Comparison of ENCODE assay signal across 11 cellular contexts in the genomic region with DNA sequence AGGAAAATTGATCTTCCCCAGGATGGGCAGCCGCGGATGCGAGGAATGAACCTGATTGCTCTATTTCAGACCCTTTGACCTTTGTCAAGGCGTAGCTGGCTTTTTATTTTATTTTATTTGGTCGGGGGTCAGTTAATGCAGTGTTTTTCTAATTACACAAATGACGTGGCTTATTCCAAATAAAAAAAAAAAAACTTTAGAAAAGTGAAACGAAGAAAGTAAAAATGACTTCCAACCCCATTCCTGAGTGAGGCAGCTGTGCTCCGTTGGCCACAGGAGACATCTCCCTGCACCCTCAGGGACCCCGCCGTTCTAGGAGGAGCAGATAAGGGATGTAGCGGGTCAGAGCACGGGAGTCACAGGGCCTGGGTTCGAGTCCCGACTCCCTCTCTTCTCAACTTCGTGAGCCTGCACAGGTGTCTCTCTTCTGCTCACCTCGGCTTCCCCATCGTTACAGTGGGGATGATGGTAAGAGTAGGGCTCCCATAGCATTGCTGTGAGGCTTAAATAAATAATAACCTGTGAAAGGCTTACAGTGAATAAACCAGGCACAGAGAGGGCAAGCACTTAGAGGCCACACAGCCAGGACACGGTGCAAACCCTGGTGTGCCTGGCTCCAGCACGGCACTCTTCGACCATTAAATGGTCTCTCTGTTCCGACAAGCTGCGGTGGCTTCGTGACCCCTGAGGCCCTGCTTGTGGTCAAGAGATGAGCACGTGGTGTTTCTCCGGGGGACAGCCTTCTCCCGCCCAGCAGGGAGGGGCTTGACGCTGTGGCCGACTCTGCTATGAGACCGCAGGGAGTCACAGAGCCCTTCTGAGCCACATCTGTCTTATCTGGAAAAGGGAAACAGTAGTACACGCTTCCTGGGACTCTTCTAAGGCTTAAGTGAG. TPM values are rescaled to one million over a fixed set of nuclear protein-coding genes. Genes with fewer than 3 reads are reported as not detected.
A peak's percentile ranks its signal among the peaks of the same experiment; 100 is the strongest.
DNase-seq lines count a peak whose midpoint lies in the region; ATAC-seq and TF ChIP-seq lines count a peak whose summit lies in the region.
"Had no signal": no experiment of that assay in that cellular context is flagged by ENCODE, and none has a peak within 500 bp of the region (broad histone marks: within the 10 kb centered on the region; RNA-seq: fewer than 3 reads in every experiment).

No MANE protein-coding gene starts in this region.

- in situ Hi-C loops in Panc1 (cut with HindIII; ENCODE audit: low pct_unique_long_range_greater_than_20kb, low sequenced_read_pairs): no loop called here

- peaks cover 8% of the 10 kb centered on the region for H3K4me1 Mint-ChIP-seq in activated T-cell treated with anti-CD3 and anti-CD28 coated beads, Interleukin-2, amount 50 U/mL, for 24 hours (ENCODE audit: low read depth)

- no peak overlapping the region for H3K4me3 ChIP-seq in left ventricle myocardium inferior
- peak overlapping the region in 1 of 2 experiments; percentile 3; a peak in 3 of 4 replicates for H3K4me3 ChIP-seq in Panc1 (ENCODE audit: low read depth in 2 of 2, low read length in 2 of 2)
- H3K4me3 ChIP-seq in fibroblast of villous mesenchyme (ENCODE audit: low read depth, low read length): peak overlapping the region; percentile 41
- H3K4me3 ChIP-seq in stomach: peak overlapping the region in 3 of 4 donors; percentile 6 to 28 (median 26)
- no peak overlapping the region for H3K4me3 ChIP-seq in thyroid gland (replicated peaks in 1 of 3)
- H3K4me3 ChIP-seq: vagina had no signal

- no peaks in the 10 kb centered on the region for H3K9me3 ChIP-seq in left ventricle myocardium inferior (replicated peaks)
- H3K9me3 ChIP-seq in Panc1 (ENCODE audit: control insufficient read depth, insufficient read depth, low read depth, low read length): no peaks in the 10 kb centered on the region
- no peaks in the 10 kb centered on the region for H3K9me3 ChIP-seq in stomach
- H3K9me3 ChIP-seq in thyroid gland: no peaks in the 10 kb centered on the region
- H3K9me3 ChIP-seq: vagina had no signal

- no peak overlapping the region for H3K27ac ChIP-seq in left ventricle myocardium inferior (replicated peaks)
- no peak overlapping the region for H3K27ac ChIP-seq in Panc1 (ENCODE audit: low read length)
- H3K27ac ChIP-seq in stomach: peak overlapping the region in 2 of 5 donors; percentile 98 to 99
- no peak overlapping the region for H3K27ac ChIP-seq in thyroid gland
- H3K27ac ChIP-seq: HL-60, vagina had no signal

- H3K27me3 ChIP-seq in left ventricle myocardium inferior (ENCODE audit: low read depth): peaks cover 95% of the 10 kb centered on the region
- H3K27me3 ChIP-seq in Panc1 (ENCODE audit: control insufficient read depth, insufficient read depth, low read length): no peaks in the 10 kb centered on the region; the same call in 1 of the 2 replicates
- peaks cover 0 to 66% (median 52%) of the 10 kb centered on the region in 3 donors for H3K27me3 ChIP-seq in stomach
- H3K27me3 ChIP-seq in thyroid gland: peaks cover 9% of the 10 kb centered on the region
- H3K27me3 ChIP-seq: vagina had no signal

- CTCF ChIA-PET in Panc1 (lab: Charles Lee): interaction anchor here (0.6 to 0.7 kb wide), 2 partner anchors 95 to 1564 kb away, joined by 3 to 7 read pairs; no protein-coding TSS in a partner anchor

- H3K4me1 ChIP-seq in left ventricle myocardium inferior (peaks cover 20% of the 10 kb centered on the region), Panc1 (ENCODE audit: control insufficient read depth, insufficient read depth, low read length) (no peaks in the 10 kb centered on the region), stomach (peaks cover 9 to 37% (median 28%) of the 10 kb centered on the region in 4 donors), thyroid gland (peaks cover 0 to 6% of the 10 kb centered on the region in 2 donors)

- intact Hi-C loops in left ventricle myocardium inferior (cut with micrococcal nuclease) (no loop called here), Right ventricle myocardium inferior (cut with DNase I) (loop anchor here (5.0 kb wide), 1 partner anchor 268 kb away; no protein-coding TSS in a partner anchor), Panc1 (cut with micrococcal nuclease; ENCODE audit: unreplicated experiment) (loop anchor here (5.0 kb wide), 1 partner anchor 178 kb away; no protein-coding TSS in a partner anchor), stomach (cut with DNase I; ENCODE audit: low total_unique reads) (loop anchor here (5.0 to 10.0 kb wide), 2 partner anchors 448 to 696 kb away; no protein-coding TSS in a partner anchor), thyroid gland (cut with DNase I) (loop anchor here (5.0 kb wide), 1 partner anchor 448 kb away; no protein-coding TSS in a partner anchor)

- TF ChIP-seq CTCF in left ventricle myocardium inferior (IDR thresholded peaks at IDR 0.05; ENCODE audit: borderline replicate concordance): no peak
- TF ChIP-seq CTCF in Panc1 (IDR thresholded peaks at IDR 0.05): peak; percentile 2
- TF ChIP-seq CTCF in fibroblast of villous mesenchyme (IDR thresholded peaks at IDR 0.05; ENCODE audit: insufficient read depth, low read depth, low read length): no peak
- TF ChIP-seq CTCF in stomach (IDR thresholded peaks at IDR 0.05): no peak
- TF ChIP-seq CTCF in thyroid gland (IDR thresholded peaks at IDR 0.05): no peak

- no peaks in the 10 kb centered on the region for H3K9me3 Mint-ChIP-seq in activated T-cell treated with anti-CD3 and anti-CD28 coated beads, Interleukin-2, amount 50 U/mL, for 24 hours
- H3K9me3 Mint-ChIP-seq: naive B cell had no signal

- no peaks in the 10 kb centered on the region for H3K36me3 Mint-ChIP-seq in activated T-cell treated with anti-CD3 and anti-CD28 coated beads, Interleukin-2, amount 50 U/mL, for 24 hours (ENCODE audit: low read depth)
- H3K36me3 Mint-ChIP-seq: naive B cell had no signal

- POLR2A ChIA-PET in Panc1 (lab: Charles Lee): no interaction called here

- no peak for TF ChIP-seq EP300 in stomach (IDR thresholded peaks at IDR 0.05)

- no peak for ATAC-seq in Right ventricle myocardium inferior
- ATAC-seq in Panc1: no peak

- no peaks in the 10 kb centered on the region for H3K36me3 ChIP-seq in left ventricle myocardium inferior
- H3K36me3 ChIP-seq in Panc1 (ENCODE audit: control insufficient read depth, insufficient read depth, low read length): no peaks in the 10 kb centered on the region
- H3K36me3 ChIP-seq in stomach: peaks cover 0 to 3% (median under 1%) of the 10 kb centered on the region in 4 donors
- H3K36me3 ChIP-seq in thyroid gland: no peaks in the 10 kb centered on the region
- H3K36me3 ChIP-seq: vagina had no signal

- H3K27me3 Mint-ChIP-seq in activated T-cell treated with anti-CD3 and anti-CD28 coated beads, Interleukin-2, amount 50 U/mL, for 24 hours: peaks cover 55% of the 10 kb centered on the region

- no peak for TF ChIP-seq POLR2A in stomach (IDR thresholded peaks at IDR 0.05)
- TF ChIP-seq POLR2A in thyroid gland (IDR thresholded peaks at IDR 0.05): no peak

- DNase-seq in left ventricle myocardium inferior (peak; percentile 21), Right ventricle myocardium inferior (ENCODE audit: missing footprints) (no peak), Panc1 (ENCODE audit: low read depth, low spot score) (peak; percentile 36), fibroblast of villous mesenchyme (ENCODE audit: low read depth) (peak; percentile 42), stomach (no peak), thyroid gland (no peak), EL (no peak)
- DNase-seq in activated T-cell treated with anti-CD3 and anti-CD28 coated beads, Interleukin-2, amount 50 U/mL, for 24 hours: no peak

- no peak overlapping the region for H3K4me3 Mint-ChIP-seq in activated T-cell treated with anti-CD3 and anti-CD28 coated beads, Interleukin-2, amount 50 U/mL, for 24 hours
- H3K4me3 Mint-ChIP-seq: naive B cell had no signal

- WGBS in stomach, 5 donors: 42 to 46% (median 46%) methylated on average over 30 of the region's 30 CpGs
- 45 to 52% methylated on average over 30 of the region's 30 CpGs for WGBS in thyroid gland, 2 donors

- no TSS peak for BruUV-seq in Panc1 (replicated peaks; lab: Mats Ljungman, UMichigan)

- H3K27ac Mint-ChIP-seq in activated T-cell treated with anti-CD3 and anti-CD28 coated beads, Interleukin-2, amount 50 U/mL, for 24 hours: no peak overlapping the region

RNA-seq across cellular contexts. Expression of gene FOXF1, which starts 10.2 kb away (rescaled TPM):
- total RNA-seq in left ventricle myocardium inferior: 0.33 TPM
- total RNA-seq in Right ventricle myocardium inferior: 0.05 TPM
- total RNA-seq in Panc1 (2021; ENCODE audit: unreplicated experiment): 0.10 TPM
- polyA plus RNA-seq in Panc1 (2012; ENCODE audit: insufficient read length): not detected
- total RNA-seq in fibroblast of villous mesenchyme: 5.2 and 10.3 TPM in 2 replicates
- total RNA-seq in stomach: 10 to 100 TPM; 18.4 to 37.9 (median 26.9) TPM
- 10 to 100 TPM; 15.7 to 18.2 (median 17.7) TPM for polyA plus RNA-seq in stomach
- total RNA-seq in thyroid gland: 1 to 10 TPM; 1.5 to 3.7 (median 2.3) TPM

RNA-seq across cellular contexts. Expression of gene MTHFSD, which starts 34.5 kb away (rescaled TPM):
- total RNA-seq in left ventricle myocardium inferior (10.2 TPM), Right ventricle myocardium inferior (10.0 TPM), Panc1 (2021; ENCODE audit: unreplicated experiment) (16.5 TPM), fibroblast of villous mesenchyme (11.6 and 14.7 TPM in 2 replicates), stomach (10 to 100 TPM in 2 of 5 donors, 1 to 10 TPM in 3; 3.5 to 23.1 (median 8.0) TPM), thyroid gland (10 to 100 TPM; 21.2 to 27.4 (median 25.2) TPM)
- 9.5 TPM for polyA plus RNA-seq in Panc1 (2012; ENCODE audit: insufficient read length)
- 10 to 100 TPM in 1 of 3 donors, 1 to 10 TPM in 2; 4.8 to 13.0 (median 7.0) TPM for polyA plus RNA-seq in stomach

RNA-seq across cellular contexts. Expression of gene FOXC2, which starts 46.1 kb away (rescaled TPM):
- total RNA-seq in left ventricle myocardium inferior (1.5 TPM), Right ventricle myocardium inferior (1.4 TPM), Panc1 (2021; ENCODE audit: unreplicated experiment) (14.9 TPM), fibroblast of villous mesenchyme (0.64 TPM in 1 of 2 replicates, not detected in the other), stomach (under 1 TPM in 1 of 5 donors, not detected in 4; 0.18 TPM), thyroid gland (1 to 10 TPM; 1.9 to 4.0 (median 2.1) TPM)
- 19.8 TPM for polyA plus RNA-seq in Panc1 (2012; ENCODE audit: insufficient read length)
- polyA plus RNA-seq in stomach: under 1 TPM in 2 of 3 donors, not detected in 1; 0.08 to 0.12 TPM

RNA-seq across cellular contexts. Expression of gene FOXL1, which starts 57.8 kb away (rescaled TPM):
- total RNA-seq in left ventricle myocardium inferior (0.38 TPM), Right ventricle myocardium inferior (0.60 TPM), Panc1 (2021; ENCODE audit: unreplicated experiment) (9.3 TPM), fibroblast of villous mesenchyme (0.86 and 3.5 TPM in 2 replicates), stomach (10 to 100 TPM in 1 of 5 donors, 1 to 10 TPM in 2, not detected in 2; 3.0 to 12.7 (median 5.1) TPM), thyroid gland (1 to 10 TPM in 2 of 4 donors, under 1 TPM in 2; 0.45 to 1.9 (median 1.1) TPM)
- 22.1 TPM for polyA plus RNA-seq in Panc1 (2012; ENCODE audit: insufficient read length)
- 1 to 10 TPM in 2 of 3 donors, under 1 TPM in 1; 0.60 to 6.7 (median 5.2) TPM for polyA plus RNA-seq in stomach

Comparison
In these comparisons a context has a peak if more than half of its experiments do, and no peak if none do; other contexts are left out.
1. DNase-seq: peak in left ventricle myocardium inferior (single experiment), Panc1 (single experiment) and fibroblast of villous mesenchyme (single experiment); none in Right ventricle myocardium inferior (single experiment), stomach (single experiment), activated T-cell treated with anti-CD3 and anti-CD28 coated beads, Interleukin-2, amount 50 U/mL, for 24 hours (single experiment), thyroid gland (0 of 2) and EL (single experiment).
2. H3K4me3 ChIP-seq: peak in fibroblast of villous mesenchyme (single experiment) and stomach (3 of 4); none in left ventricle myocardium inferior (single experiment) and thyroid gland (0 of 3).